11 cellular contexts compared by ENCODE assay signal in genomic region chr14:101365329-101366158, GRCh38.
DNase-seq lines count a peak whose midpoint lies in the region; FAIRE-seq and TF ChIP-seq lines count a peak whose summit lies in the region.
"Had no signal": no experiment of that assay in that cellular context is flagged by ENCODE, and none has a peak within 500 bp of the region (broad histone marks: within the 10 kb centered on the region; RNA-seq: fewer than 3 reads in every experiment).

No MANE protein-coding gene starts in this region.

- no peak for TF ChIP-seq CTCF in H1 (IDR thresholded peaks at IDR 0.05; ENCODE audit: control extremely low read depth in 1 of 3, insufficient read depth in 1 of 3, low read depth in 1 of 3, low read length in 3 of 3)
- no peak for TF ChIP-seq CTCF in transverse colon (IDR thresholded peaks at IDR 0.05)

- H3K23me2 ChIP-seq in H1 (ENCODE audit: low read depth, low read length) = no peaks in the 10 kb centered on the region

- WGBS in H1 (ENCODE audit: extremely low coverage in 1 of 2, insufficient coverage in 1 of 2, insufficient read length in 1 of 2, insufficient replicate concordance in 2 of 2, low coverage in 1 of 2, low lambda C conversion rate in 2 of 2, missing lambda C conversion rate in 1 of 2), 2 experiments = 91% methylated on average over 20 of the region's 20 CpGs; no CpG with 5 or more reads in 1 of the 2 experiments
- WGBS in neuronal stem cell (ENCODE audit: extremely low coverage in 2 of 2, insufficient read length in 2 of 2, insufficient replicate concordance in 1 of 2), 2 donors = no CpG with 5 or more reads among the region's 20 CpGs
- WGBS in transverse colon (ENCODE audit: low coverage in 1 of 2), 2 donors = 72% methylated on average over 20 of the region's 20 CpGs; no CpG with 5 or more reads in 1 of the 2 donors

- no peak overlapping the region for H3K56ac ChIP-seq in H1 (replicated peaks; ENCODE audit: insufficient read length, low read depth, low read length)

- H2BK15ac ChIP-seq in H1 (ENCODE audit: low read length) (no peak overlapping the region), neuronal stem cell (ENCODE audit: low read length) (peak overlapping the region; percentile 55)

- H3K9ac ChIP-seq in H1 (replicated peaks in 1 of 4; ENCODE audit: extremely low read depth in 1 of 4, low read depth in 3 of 4, low read length in 3 of 4) = no peak overlapping the region
- peak overlapping the region; percentile 12 for H3K9ac ChIP-seq in neuronal stem cell (ENCODE audit: low read depth, low read length, poor library complexity)

- POLR2A ChIA-PET in H1 (lab: Charles Lee; ENCODE audit: partially characterized antibody) = no interaction called here

- H3K79me1 ChIP-seq in H1 (ENCODE audit: low read depth, low read length) = no peaks in the 10 kb centered on the region
- peaks cover 4% of the 10 kb centered on the region for H3K79me1 ChIP-seq in neuronal stem cell (ENCODE audit: low read depth, low read length)

- peaks cover 0 to 19% (median 5%) of the 10 kb centered on the region in 4 experiments; a peak in 4 of 7 replicates for H3K4me1 ChIP-seq in H1 (replicated peaks in 1 of 4; ENCODE audit: control insufficient read depth in 3 of 4, insufficient read depth in 4 of 4, low read length in 3 of 4)
- peaks cover 5 to 27% of the 10 kb centered on the region in 2 donors for H3K4me1 ChIP-seq in neuronal stem cell (ENCODE audit: control insufficient read depth in 2 of 2, insufficient read depth in 1 of 2, low read depth in 1 of 2, low read length in 2 of 2)
- peaks cover 16 to 32% (median 22%) of the 10 kb centered on the region in 4 donors for H3K4me1 ChIP-seq in transverse colon

- H3K23ac ChIP-seq in H1 (ENCODE audit: insufficient read length) (no peak overlapping the region), neuronal stem cell (ENCODE audit: low read depth, low read length, poor library complexity) (no peak overlapping the region)

- TF ChIP-seq RAD21 in H1 (IDR thresholded peaks at IDR 0.05 in 1 of 2, conservative IDR thresholded peaks at IDR 0.05 in 1 of 2; ENCODE audit: low read depth in 2 of 2, low read length in 2 of 2) = no peak

- no peak overlapping the region for H2BK5ac ChIP-seq in H1 (ENCODE audit: low read depth, low read length)
- peak overlapping the region; percentile 39 for H2BK5ac ChIP-seq in neuronal stem cell (ENCODE audit: low read length)

- H2BK12ac ChIP-seq in H1 (ENCODE audit: low read depth, low read length) (no peak overlapping the region), neuronal stem cell (ENCODE audit: low read length) (no peak overlapping the region)

- no peak overlapping the region for H3K4me3 ChIP-seq in H1 (ENCODE audit: extremely low read depth in 1 of 4, insufficient read depth in 2 of 4, low read depth in 3 of 4, low read length in 4 of 4)
- no peak overlapping the region for H3K4me3 ChIP-seq in neuronal stem cell (ENCODE audit: low read length in 2 of 2)
- H3K4me3 ChIP-seq in transverse colon = no peak overlapping the region
- H3K4me3 ChIP-seq: K562, SK-N-MC had no signal

- TF ChIP-seq EP300 in H1 (IDR thresholded peaks at IDR 0.05; ENCODE audit: borderline replicate concordance in 1 of 2, low read depth in 2 of 2, low read length in 2 of 2) = no peak
- TF ChIP-seq EP300 in transverse colon (IDR thresholded peaks at IDR 0.05; ENCODE audit: low read depth) = no peak

- no peaks in the 10 kb centered on the region for H3K79me2 ChIP-seq in H1 (ENCODE audit: control insufficient read depth in 1 of 2, insufficient read depth in 2 of 2, low read length in 2 of 2)

- H3K14ac ChIP-seq in H1 (ENCODE audit: insufficient read length) = no peak overlapping the region
- H3K14ac ChIP-seq in neuronal stem cell (ENCODE audit: low read length) = no peak overlapping the region

- H3K9me3 ChIP-seq in H1 (ENCODE audit: insufficient read depth in 2 of 2, low read depth in 1 of 2, low read length in 1 of 2) (no peaks in the 10 kb centered on the region), neuronal stem cell (replicated peaks in 1 of 2; ENCODE audit: control insufficient read depth in 2 of 2, insufficient read depth in 1 of 2, low read depth in 1 of 2, low read length in 2 of 2) (no peaks in the 10 kb centered on the region), transverse colon (no peaks in the 10 kb centered on the region)

- H3K36me3 ChIP-seq in H1 (ENCODE audit: control insufficient read depth in 2 of 4, insufficient read depth in 4 of 4, low read length in 3 of 4) (no peaks in the 10 kb centered on the region), neuronal stem cell (replicated peaks in 1 of 2; ENCODE audit: control insufficient read depth in 2 of 2, insufficient read depth in 2 of 2, low read length in 2 of 2) (no peaks in the 10 kb centered on the region), transverse colon (no peaks in the 10 kb centered on the region)

- H2AK5ac ChIP-seq in H1 (ENCODE audit: low read depth, low read length) (no peak overlapping the region), neuronal stem cell (ENCODE audit: low read depth, low read length) (peak overlapping the region; percentile 98)

- no peak overlapping the region for H3K4me2 ChIP-seq in H1 (ENCODE audit: insufficient read depth in 1 of 2, low read depth in 2 of 2, low read length in 2 of 2)
- no peak overlapping the region for H3K4me2 ChIP-seq in neuronal stem cell (ENCODE audit: insufficient read depth, low read length, poor library complexity, severe bottlenecking)

- H2BK120ac ChIP-seq in H1 (replicated peaks; ENCODE audit: low read depth, low read length) (no peak overlapping the region), neuronal stem cell (ENCODE audit: low read depth, low read length) (peak overlapping the region; percentile 82)

- H3K27me3 ChIP-seq in H1 (replicated peaks in 1 of 4; ENCODE audit: control insufficient read depth in 3 of 4, extremely low read depth in 1 of 4, insufficient read depth in 3 of 4, low read length in 3 of 4) (no peaks in the 10 kb centered on the region; a peak in 2 of 7 replicates), neuronal stem cell (ENCODE audit: control insufficient read depth in 3 of 3, insufficient read depth in 3 of 3, low read depth in 1 of 3, low read length in 3 of 3) (no peaks in the 10 kb centered on the region), transverse colon (no peaks in the 10 kb centered on the region)

- peak; percentile 43 to 69 for DNase-seq in NCI-H187 (lab: John Stamatoyannopoulos, UW)
- no peak for DNase-seq in H1 (ENCODE audit: low read depth in 1 of 2, low spot score in 2 of 2)
- peak; percentile 43 for DNase-seq in neuronal stem cell (ENCODE audit: low spot score)
- DNase-seq in transverse colon = no peak
- DNase-seq in COLO829 (ENCODE audit: low spot score) = no peak
- DNase-seq in activated CD4-positive, alpha-beta T cell treated with anti-CD3 and anti-CD28 coated beads, Interleukin-2, amount 50 U/mL, for 4 hours = no peak
- DNase-seq in NCI-H1092 (lab: John Stamatoyannopoulos, UW) = no peak
- DNase-seq: effector memory CD4-positive, alpha-beta T cell; glutamatergic neuron had no signal

- no peaks in the 10 kb centered on the region for H4K20me1 ChIP-seq in H1 (replicated peaks in 1 of 2; ENCODE audit: control insufficient read depth in 1 of 2, insufficient read depth in 2 of 2, low read length in 2 of 2)

- TF ChIP-seq POLR2A in H1 (IDR thresholded peaks at IDR 0.05; ENCODE audit: control extremely low read depth in 1 of 2, low read depth in 2 of 2, low read length in 2 of 2) (no peak), transverse colon (IDR thresholded peaks at IDR 0.05) (no peak)

- H4K91ac ChIP-seq in H1 (replicated peaks; ENCODE audit: insufficient read length, low read length) = no peak overlapping the region
- no peak overlapping the region for H4K91ac ChIP-seq in neuronal stem cell (ENCODE audit: low read depth, low read length, poor library complexity)

- intact Hi-C loops in transverse colon (cut with DNase I; ENCODE audit: low total_unique reads) = no loop called here

- FAIRE-seq in H1 (lab: Jason Lieb, UNC) = no peak
- FAIRE-seq: K562 had no signal

- no peak overlapping the region for H4K8ac ChIP-seq in H1 (ENCODE audit: extremely low read depth, insufficient read depth, low read length)
- no peak overlapping the region for H4K8ac ChIP-seq in neuronal stem cell (ENCODE audit: low read depth, low read length)

- H2AFZ ChIP-seq in H1 (ENCODE audit: low read length) = peak overlapping the region; percentile 53; the same call in 1 of the 2 replicates
- peak overlapping the region; percentile 49 for H2AFZ ChIP-seq in neuronal stem cell (ENCODE audit: low read length)

- no peak overlapping the region for H3K27ac ChIP-seq in H1 (ENCODE audit: low read depth, low read length)
- no peak overlapping the region for H3K27ac ChIP-seq in neuronal stem cell (replicated peaks; ENCODE audit: low read length)
- peak overlapping the region; percentile 76 to 94 (median 84) for H3K27ac ChIP-seq in transverse colon
- H3K27ac ChIP-seq: SK-N-MC had no signal

- H3K4ac ChIP-seq in H1 (replicated peaks; ENCODE audit: insufficient read length, low read depth, low read length) (no peak overlapping the region), neuronal stem cell (ENCODE audit: low read length) (no peak overlapping the region)

- no peak overlapping the region for H4K5ac ChIP-seq in H1 (ENCODE audit: insufficient read length, low read depth, low read length)

- H3K18ac ChIP-seq in H1 (ENCODE audit: extremely low read depth, low read length) = no peak overlapping the region; the same call in 1 of the 2 replicates
- H3K18ac ChIP-seq in neuronal stem cell (ENCODE audit: low read length) = peak overlapping the region; percentile 93

- H2BK20ac ChIP-seq in H1 (ENCODE audit: low read length) = no peak overlapping the region

- CTCF ChIA-PET in H1 (lab: Charles Lee; ENCODE audit: partially characterized antibody) = interaction anchor here (0.8 to 1.4 kb wide), 4 partner anchors 15 to 263 kb away, joined by 3 to 5 read pairs (median 4); no protein-coding TSS in a partner anchor

- in situ Hi-C loops in transverse colon (cut with MboI; ENCODE audit: low pct_ligation_motif_present in 1 of 4, low pct_unique_long_range_greater_than_20kb in 1 of 4, low sequenced_read_pairs in 3 of 4) = no loop called here

TF ChIP-seq in H1, 55 proteins besides CTCF, POLR2A, EP300 and RAD21 (continues in another document):
- TF ChIP-seq CBX8 (IDR thresholded peaks at IDR 0.05; ENCODE audit: borderline replicate concordance, low read depth, low read length) (no peak), HDAC2 (IDR thresholded peaks at IDR 0.05; ENCODE audit: borderline replicate concordance in 1 of 2, low read depth in 2 of 2, low read length in 2 of 2) (no peak), CHD1 (IDR thresholded peaks at IDR 0.05; ENCODE audit: low read depth, low read length) (no peak), KDM5A (IDR thresholded peaks at IDR 0.05; ENCODE audit: low read length) (no peak), BACH1 (IDR thresholded peaks at IDR 0.05; ENCODE audit: low read length) (no peak), KDM4A (IDR thresholded peaks at IDR 0.05; ENCODE audit: low read depth, low read length, severe bottlenecking) (no peak), E2F6 (IDR thresholded peaks at IDR 0.05) (no peak)

Comparison
In these comparisons a context has a peak if more than half of its experiments do, and no peak if none do; other contexts are left out.
1. DNase-seq: peak in NCI-H187 (2 of 2) and neuronal stem cell (single experiment); none in H1 (0 of 2), transverse colon (single experiment), COLO829 (single experiment), activated CD4-positive, alpha-beta T cell treated with anti-CD3 and anti-CD28 coated beads, Interleukin-2, amount 50 U/mL, for 4 hours (0 of 2) and NCI-H1092 (single experiment).
2. H3K27ac ChIP-seq: peak in transverse colon (4 of 4); none in H1 (single experiment) and neuronal stem cell (single experiment).